Comparison of ENCODE assay signal across 1 cellular context in the genomic region with DNA sequence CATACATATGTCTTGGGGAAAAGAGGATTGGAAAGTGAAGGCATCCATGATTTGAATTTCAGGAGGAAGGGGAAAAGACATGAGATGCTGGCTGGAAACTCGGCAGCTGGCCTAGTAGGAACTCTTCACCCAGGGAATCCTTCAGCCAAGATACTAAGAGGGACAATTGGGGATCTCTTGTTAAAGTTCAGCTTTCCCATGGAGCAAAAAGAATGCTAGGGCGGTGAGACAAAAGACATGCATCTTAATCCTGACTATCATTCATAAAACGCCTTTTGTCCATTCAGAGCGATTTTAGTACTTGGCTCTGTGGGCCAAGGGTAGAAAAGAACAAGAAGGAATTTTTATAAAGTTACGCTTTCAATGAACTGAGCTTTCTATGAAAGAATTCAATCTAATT.
TF ChIP-seq lines count a peak whose summit lies in the region.

No MANE protein-coding gene starts in this region.

TF ChIP-seq in H1, 55 proteins besides CTCF, POLR2A, EP300 and RAD21:
- TF ChIP-seq NRF1 (IDR thresholded peaks at IDR 0.05; ENCODE audit: low read depth, low read length) (no peak), TAF1 (IDR thresholded peaks at IDR 0.05; ENCODE audit: low read depth, low read length) (no peak), CHD1 (IDR thresholded peaks at IDR 0.05; ENCODE audit: low read depth, low read length) (no peak), RBBP5 (IDR thresholded peaks at IDR 0.05; ENCODE audit: borderline replicate concordance, low read depth, low read length) (no peak), MAFK (IDR thresholded peaks at IDR 0.05; ENCODE audit: low read depth, low read length) (no peak), SIX5 (IDR thresholded peaks at IDR 0.05; ENCODE audit: low read depth, low read length) (no peak), PHF8 (conservative IDR thresholded peaks at IDR 0.05; ENCODE audit: low read depth, low read length) (no peak), EZH2 (IDR thresholded peaks at IDR 0.05; ENCODE audit: low read depth, low read length, severe bottlenecking) (no peak), ASH2L (IDR thresholded peaks at IDR 0.05; ENCODE audit: low read length) (no peak), ZNF274 (IDR thresholded peaks at IDR 0.05; ENCODE audit: borderline replicate concordance, extremely low read depth, low read length) (no peak), KDM5A (IDR thresholded peaks at IDR 0.05; ENCODE audit: low read length) (no peak), GABPA (IDR thresholded peaks at IDR 0.05; ENCODE audit: borderline replicate concordance, insufficient read depth, low read length) (no peak), SP4 (IDR thresholded peaks at IDR 0.05; ENCODE audit: low read length) (no peak)
- TF ChIP-seq, protein P1, sequence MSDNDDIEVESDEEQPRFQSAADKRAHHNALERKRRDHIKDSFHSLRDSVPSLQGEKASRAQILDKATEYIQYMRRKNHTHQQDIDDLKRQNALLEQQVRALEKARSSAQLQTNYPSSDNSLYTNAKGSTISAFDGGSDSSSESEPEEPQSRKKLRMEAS (IDR thresholded peaks at IDR 0.05): no peak
- TF ChIP-seq, protein P2, sequence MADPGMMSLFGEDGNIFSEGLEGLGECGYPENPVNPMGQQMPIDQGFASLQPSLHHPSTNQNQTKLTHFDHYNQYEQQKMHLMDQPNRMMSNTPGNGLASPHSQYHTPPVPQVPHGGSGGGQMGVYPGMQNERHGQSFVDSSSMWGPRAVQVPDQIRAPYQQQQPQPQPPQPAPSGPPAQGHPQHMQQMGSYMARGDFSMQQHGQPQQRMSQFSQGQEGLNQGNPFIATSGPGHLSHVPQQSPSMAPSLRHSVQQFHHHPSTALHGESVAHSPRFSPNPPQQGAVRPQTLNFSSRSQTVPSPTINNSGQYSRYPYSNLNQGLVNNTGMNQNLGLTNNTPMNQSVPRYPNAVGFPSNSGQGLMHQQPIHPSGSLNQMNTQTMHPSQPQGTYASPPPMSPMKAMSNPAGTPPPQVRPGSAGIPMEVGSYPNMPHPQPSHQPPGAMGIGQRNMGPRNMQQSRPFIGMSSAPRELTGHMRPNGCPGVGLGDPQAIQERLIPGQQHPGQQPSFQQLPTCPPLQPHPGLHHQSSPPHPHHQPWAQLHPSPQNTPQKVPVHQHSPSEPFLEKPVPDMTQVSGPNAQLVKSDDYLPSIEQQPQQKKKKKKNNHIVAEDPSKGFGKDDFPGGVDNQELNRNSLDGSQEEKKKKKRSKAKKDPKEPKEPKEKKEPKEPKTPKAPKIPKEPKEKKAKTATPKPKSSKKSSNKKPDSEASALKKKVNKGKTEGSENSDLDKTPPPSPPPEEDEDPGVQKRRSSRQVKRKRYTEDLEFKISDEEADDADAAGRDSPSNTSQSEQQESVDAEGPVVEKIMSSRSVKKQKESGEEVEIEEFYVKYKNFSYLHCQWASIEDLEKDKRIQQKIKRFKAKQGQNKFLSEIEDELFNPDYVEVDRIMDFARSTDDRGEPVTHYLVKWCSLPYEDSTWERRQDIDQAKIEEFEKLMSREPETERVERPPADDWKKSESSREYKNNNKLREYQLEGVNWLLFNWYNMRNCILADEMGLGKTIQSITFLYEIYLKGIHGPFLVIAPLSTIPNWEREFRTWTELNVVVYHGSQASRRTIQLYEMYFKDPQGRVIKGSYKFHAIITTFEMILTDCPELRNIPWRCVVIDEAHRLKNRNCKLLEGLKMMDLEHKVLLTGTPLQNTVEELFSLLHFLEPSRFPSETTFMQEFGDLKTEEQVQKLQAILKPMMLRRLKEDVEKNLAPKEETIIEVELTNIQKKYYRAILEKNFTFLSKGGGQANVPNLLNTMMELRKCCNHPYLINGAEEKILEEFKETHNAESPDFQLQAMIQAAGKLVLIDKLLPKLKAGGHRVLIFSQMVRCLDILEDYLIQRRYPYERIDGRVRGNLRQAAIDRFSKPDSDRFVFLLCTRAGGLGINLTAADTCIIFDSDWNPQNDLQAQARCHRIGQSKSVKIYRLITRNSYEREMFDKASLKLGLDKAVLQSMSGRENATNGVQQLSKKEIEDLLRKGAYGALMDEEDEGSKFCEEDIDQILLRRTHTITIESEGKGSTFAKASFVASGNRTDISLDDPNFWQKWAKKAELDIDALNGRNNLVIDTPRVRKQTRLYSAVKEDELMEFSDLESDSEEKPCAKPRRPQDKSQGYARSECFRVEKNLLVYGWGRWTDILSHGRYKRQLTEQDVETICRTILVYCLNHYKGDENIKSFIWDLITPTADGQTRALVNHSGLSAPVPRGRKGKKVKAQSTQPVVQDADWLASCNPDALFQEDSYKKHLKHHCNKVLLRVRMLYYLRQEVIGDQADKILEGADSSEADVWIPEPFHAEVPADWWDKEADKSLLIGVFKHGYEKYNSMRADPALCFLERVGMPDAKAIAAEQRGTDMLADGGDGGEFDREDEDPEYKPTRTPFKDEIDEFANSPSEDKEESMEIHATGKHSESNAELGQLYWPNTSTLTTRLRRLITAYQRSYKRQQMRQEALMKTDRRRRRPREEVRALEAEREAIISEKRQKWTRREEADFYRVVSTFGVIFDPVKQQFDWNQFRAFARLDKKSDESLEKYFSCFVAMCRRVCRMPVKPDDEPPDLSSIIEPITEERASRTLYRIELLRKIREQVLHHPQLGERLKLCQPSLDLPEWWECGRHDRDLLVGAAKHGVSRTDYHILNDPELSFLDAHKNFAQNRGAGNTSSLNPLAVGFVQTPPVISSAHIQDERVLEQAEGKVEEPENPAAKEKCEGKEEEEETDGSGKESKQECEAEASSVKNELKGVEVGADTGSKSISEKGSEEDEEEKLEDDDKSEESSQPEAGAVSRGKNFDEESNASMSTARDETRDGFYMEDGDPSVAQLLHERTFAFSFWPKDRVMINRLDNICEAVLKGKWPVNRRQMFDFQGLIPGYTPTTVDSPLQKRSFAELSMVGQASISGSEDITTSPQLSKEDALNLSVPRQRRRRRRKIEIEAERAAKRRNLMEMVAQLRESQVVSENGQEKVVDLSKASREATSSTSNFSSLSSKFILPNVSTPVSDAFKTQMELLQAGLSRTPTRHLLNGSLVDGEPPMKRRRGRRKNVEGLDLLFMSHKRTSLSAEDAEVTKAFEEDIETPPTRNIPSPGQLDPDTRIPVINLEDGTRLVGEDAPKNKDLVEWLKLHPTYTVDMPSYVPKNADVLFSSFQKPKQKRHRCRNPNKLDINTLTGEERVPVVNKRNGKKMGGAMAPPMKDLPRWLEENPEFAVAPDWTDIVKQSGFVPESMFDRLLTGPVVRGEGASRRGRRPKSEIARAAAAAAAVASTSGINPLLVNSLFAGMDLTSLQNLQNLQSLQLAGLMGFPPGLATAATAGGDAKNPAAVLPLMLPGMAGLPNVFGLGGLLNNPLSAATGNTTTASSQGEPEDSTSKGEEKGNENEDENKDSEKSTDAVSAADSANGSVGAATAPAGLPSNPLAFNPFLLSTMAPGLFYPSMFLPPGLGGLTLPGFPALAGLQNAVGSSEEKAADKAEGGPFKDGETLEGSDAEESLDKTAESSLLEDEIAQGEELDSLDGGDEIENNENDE (IDR thresholded peaks at IDR 0.05; ENCODE audit: insufficient replicate concordance, low read length): no peak
- TF ChIP-seq, protein P3, sequence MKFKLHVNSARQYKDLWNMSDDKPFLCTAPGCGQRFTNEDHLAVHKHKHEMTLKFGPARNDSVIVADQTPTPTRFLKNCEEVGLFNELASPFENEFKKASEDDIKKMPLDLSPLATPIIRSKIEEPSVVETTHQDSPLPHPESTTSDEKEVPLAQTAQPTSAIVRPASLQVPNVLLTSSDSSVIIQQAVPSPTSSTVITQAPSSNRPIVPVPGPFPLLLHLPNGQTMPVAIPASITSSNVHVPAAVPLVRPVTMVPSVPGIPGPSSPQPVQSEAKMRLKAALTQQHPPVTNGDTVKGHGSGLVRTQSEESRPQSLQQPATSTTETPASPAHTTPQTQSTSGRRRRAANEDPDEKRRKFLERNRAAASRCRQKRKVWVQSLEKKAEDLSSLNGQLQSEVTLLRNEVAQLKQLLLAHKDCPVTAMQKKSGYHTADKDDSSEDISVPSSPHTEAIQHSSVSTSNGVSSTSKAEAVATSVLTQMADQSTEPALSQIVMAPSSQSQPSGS (IDR thresholded peaks at IDR 0.05; ENCODE audit: low read length): no peak
